1 cellular context compared by ENCODE assay signal in genomic region chr5:71455427-71456361, GRCh38.
TF ChIP-seq lines count a peak whose summit lies in the region.

Gene BDP1, plus strand, starts transcription at chr5:71455651. Its CDS starts 227 bp downstream, at chr5:71455878.

TF ChIP-seq in HepG2, 621 proteins besides CTCF, POLR2A, EP300 and RAD21 (continued from another document and continues in another):
- no peak for TF ChIP-seq SKIL (CRISPR knock-in tag; IDR thresholded peaks at IDR 0.05; ENCODE audit: borderline replicate concordance)
- TF ChIP-seq CENPBD1 (CRISPR knock-in tag; IDR thresholded peaks at IDR 0.05; ENCODE audit: borderline replicate concordance, low read depth): no peak
- TF ChIP-seq CSRNP1 (CRISPR knock-in tag; IDR thresholded peaks at IDR 0.05): peak; percentile 50; the same call in 1 of the 2 replicates
- 0 out of 2 replicates have a peak, but pooled peaks have one; percentile 23 for TF ChIP-seq CHD2 (IDR thresholded peaks at IDR 0.05; ENCODE audit: low read depth, low read length)
- peak; percentile 62; the same call in 1 of the 2 replicates for TF ChIP-seq ZNF337 (CRISPR knock-in tag; IDR thresholded peaks at IDR 0.05; ENCODE audit: borderline replicate concordance, low read depth)
- TF ChIP-seq GATAD1 (CRISPR knock-in tag; IDR thresholded peaks at IDR 0.05): peak; percentile 98
- TF ChIP-seq RBM39 (IDR thresholded peaks at IDR 0.05; ENCODE audit: low read depth, low read length, poor library complexity, severe bottlenecking): peak; percentile 93
- peak; percentile 78; the same call in 1 of the 2 replicates for TF ChIP-seq U2AF2 (IDR thresholded peaks at IDR 0.05; ENCODE audit: low read depth, low read length)
- TF ChIP-seq NCOA1 (CRISPR knock-in tag; IDR thresholded peaks at IDR 0.05): no peak; the same call in 1 of the 2 replicates
- peak; percentile 25; the same call in 1 of the 2 replicates for TF ChIP-seq ESRRA (CRISPR knock-in tag; IDR thresholded peaks at IDR 0.05; ENCODE audit: low read depth)
- peak; percentile 75; the same call in 1 of the 2 replicates for TF ChIP-seq SALL2 (CRISPR knock-in tag; IDR thresholded peaks at IDR 0.05)
- TF ChIP-seq PRDM10 (CRISPR knock-in tag; IDR thresholded peaks at IDR 0.05; ENCODE audit: low read depth): peak; percentile 21; the same call in 1 of the 2 replicates
- peak; percentile 79 for TF ChIP-seq GABPB1 (CRISPR knock-in tag; IDR thresholded peaks at IDR 0.05)
- TF ChIP-seq CBX5 (CRISPR knock-in tag; IDR thresholded peaks at IDR 0.05; ENCODE audit: borderline replicate concordance): 0 out of 2 replicates have a peak, but pooled peaks have one; percentile 19
- peak; percentile 84 for TF ChIP-seq CBX1 (IDR thresholded peaks at IDR 0.05; ENCODE audit: low read depth)
- TF ChIP-seq ZNF451 (CRISPR knock-in tag; IDR thresholded peaks at IDR 0.05): no peak
- TF ChIP-seq DPF2 (CRISPR knock-in tag; IDR thresholded peaks at IDR 0.05; ENCODE audit: borderline replicate concordance, low read depth): no peak
- 0 out of 2 replicates have a peak, but pooled peaks have one; percentile 15 for TF ChIP-seq SP5 (CRISPR knock-in tag; IDR thresholded peaks at IDR 0.05; ENCODE audit: borderline replicate concordance, low read depth)
- peak; percentile 62; the same call in 1 of the 2 replicates for TF ChIP-seq HDAC2 (CRISPR knock-in tag; IDR thresholded peaks at IDR 0.05)
- peak; percentile 57; the same call in 1 of the 2 replicates for TF ChIP-seq SMAD3 (CRISPR knock-in tag; IDR thresholded peaks at IDR 0.05)
- TF ChIP-seq GATAD2A (CRISPR knock-in tag; IDR thresholded peaks at IDR 0.05): no peak
- TF ChIP-seq ZNF256 (CRISPR knock-in tag; conservative IDR thresholded peaks at IDR 0.05): no peak
- no peak for TF ChIP-seq STAG1 (CRISPR knock-in tag; IDR thresholded peaks at IDR 0.05)
- TF ChIP-seq ZNF646 (CRISPR knock-in tag; IDR thresholded peaks at IDR 0.05): no peak
- no peak for TF ChIP-seq KIAA2018 (CRISPR knock-in tag; IDR thresholded peaks at IDR 0.05; ENCODE audit: borderline replicate concordance)
- TF ChIP-seq GTF3A (CRISPR knock-in tag; conservative IDR thresholded peaks at IDR 0.05): no peak
- no peak for TF ChIP-seq RCOR2 (CRISPR knock-in tag; IDR thresholded peaks at IDR 0.05)
- no peak for TF ChIP-seq ZNF253 (CRISPR knock-in tag; IDR thresholded peaks at IDR 0.05; ENCODE audit: borderline replicate concordance)
- peak; percentile 74 for TF ChIP-seq ZNF747 (CRISPR knock-in tag; IDR thresholded peaks at IDR 0.05; ENCODE audit: borderline replicate concordance)
- TF ChIP-seq ZGPAT (CRISPR knock-in tag; IDR thresholded peaks at IDR 0.05): peak; percentile 85
